8 cellular contexts compared by ENCODE assay signal in the genomic region with DNA sequence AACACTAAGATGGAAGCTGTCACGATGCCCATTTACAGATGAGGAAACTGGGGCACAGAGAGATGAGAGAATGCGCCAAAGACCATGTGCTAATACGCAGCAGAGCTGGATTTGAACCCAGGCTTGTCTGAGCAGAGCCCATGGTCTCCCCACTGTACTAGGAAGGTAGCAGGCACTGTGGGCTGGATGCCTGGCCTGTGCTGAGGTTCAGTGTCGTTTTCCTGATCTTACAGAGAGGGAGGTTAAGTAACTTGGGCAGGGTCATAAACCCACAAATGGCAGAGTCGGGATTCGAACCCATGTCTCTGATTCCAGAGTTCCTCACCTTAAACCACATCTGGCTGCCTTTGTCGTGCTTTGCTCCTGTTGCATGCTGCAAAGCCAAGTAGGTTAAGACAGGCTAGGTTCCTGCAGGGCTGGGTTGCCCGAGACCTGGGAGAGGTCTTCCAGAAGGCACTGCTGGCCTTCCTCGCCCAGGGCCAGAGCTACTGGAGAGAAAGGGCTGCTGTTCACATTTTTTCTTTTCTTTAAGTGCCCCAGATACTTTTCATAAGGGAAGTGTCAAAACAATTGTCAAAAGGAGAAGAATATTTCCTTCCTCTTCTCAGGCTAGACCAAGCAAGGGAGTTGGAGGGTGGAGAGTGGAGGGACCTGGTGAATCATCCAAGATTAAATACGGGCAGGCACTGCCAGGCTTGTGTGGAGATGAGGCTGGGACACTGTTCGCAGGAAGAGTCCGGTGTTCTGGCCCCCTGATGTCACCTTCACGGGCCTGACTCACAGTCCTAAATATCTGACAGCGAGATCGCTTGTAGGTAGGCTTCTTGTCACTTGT. TPM values are rescaled to one million over a fixed set of nuclear protein-coding genes. Genes with fewer than 3 reads are reported as not detected.
A peak's percentile ranks its signal among the peaks of the same experiment; 100 is the strongest.
DNase-seq lines count a peak whose midpoint lies in the region; ATAC-seq lines count a peak whose summit lies in the region.

No MANE protein-coding gene starts in this region.

- no peak overlapping the region for H4K8ac ChIP-seq in mesendoderm (ENCODE audit: low read depth, low read length)

- no peak overlapping the region for H2BK120ac ChIP-seq in mesendoderm (ENCODE audit: low read depth, low read length)

- no peaks in the 10 kb centered on the region for H3K36me3 ChIP-seq in CD4-positive, CD25-positive, alpha-beta regulatory T cell (ENCODE audit: control insufficient read depth, insufficient read depth, low read length)
- H3K36me3 ChIP-seq in mesendoderm (ENCODE audit: control insufficient read depth, insufficient read depth, low read length): no peaks in the 10 kb centered on the region

- no peak overlapping the region for H2BK15ac ChIP-seq in mesendoderm (replicated peaks; ENCODE audit: low read depth)

- ATAC-seq in CD4-positive, CD25-positive, alpha-beta regulatory T cell (ENCODE audit: low read depth in 2 of 2): peak in 1 of 2 donors; percentile 20
- ATAC-seq in HG03039 (IDR thresholded peaks at IDR 0.05; ENCODE audit: unreplicated experiment): no peak

- no peak overlapping the region for H3K27ac ChIP-seq in CD4-positive, CD25-positive, alpha-beta regulatory T cell (ENCODE audit: insufficient read depth, low read length, poor library complexity, severe bottlenecking)
- H3K27ac ChIP-seq in caudate nucleus (ENCODE audit: low read depth, low read length) (peak overlapping the region; percentile 41), mesendoderm (ENCODE audit: low read depth, low read length) (peak overlapping the region; percentile 10)

- peak overlapping the region; percentile 29 for H2AK5ac ChIP-seq in mesendoderm (ENCODE audit: low read length)

- no peak overlapping the region for H4K5ac ChIP-seq in mesendoderm (ENCODE audit: low read length)

- H3K56ac ChIP-seq in mesendoderm (ENCODE audit: low read length): no peak overlapping the region

- H3K9ac ChIP-seq in mesendoderm (ENCODE audit: low read length): peak overlapping the region; percentile 23

- H3K23ac ChIP-seq in mesendoderm (ENCODE audit: low read length): peak overlapping the region; percentile 86

- no CpG with 5 or more reads among the region's 15 CpGs for WGBS in mesendoderm (ENCODE audit: extremely low coverage, insufficient coverage, low lambda C conversion rate)

- peaks cover 3 to 33% (median 18%) of the 10 kb centered on the region in 4 donors for H3K4me1 Mint-ChIP-seq in CD4-positive, CD25-positive, alpha-beta regulatory T cell

- peaks cover 17% of the 10 kb centered on the region for H3K79me1 ChIP-seq in mesendoderm (ENCODE audit: low read length)

- H3K4me3 Mint-ChIP-seq in CD4-positive, CD25-positive, alpha-beta regulatory T cell: peak overlapping the region; percentile 26 to 79 (median 39)

- no peaks in the 10 kb centered on the region for H3K9me3 ChIP-seq in CD4-positive, CD25-positive, alpha-beta regulatory T cell (ENCODE audit: control insufficient read depth in 2 of 2, low read length in 2 of 2)

- DNase-seq in CD4-positive, CD25-positive, alpha-beta regulatory T cell: no peak
- DNase-seq in MV-4-11 (lab: John Stamatoyannopoulos, UW) (peak; percentile 94), caudate nucleus (lab: John Stamatoyannopoulos, UW) (peak in 2 of 61 donors; percentile 30 to 49), mesendoderm (peak; percentile 52), NCI-H2081 (lab: John Stamatoyannopoulos, UW) (no peak), NCI-H146 (lab: John Stamatoyannopoulos, UW) (no peak), AG08396 (ENCODE audit: low spot score) (no peak)

- no peak overlapping the region for H3K27ac Mint-ChIP-seq in CD4-positive, CD25-positive, alpha-beta regulatory T cell

- H3K27me3 Mint-ChIP-seq in CD4-positive, CD25-positive, alpha-beta regulatory T cell: peaks cover 12% of the 10 kb centered on the region

- peaks cover 0 to 2% (median 0%) of the 10 kb centered on the region in 7 donors for H3K9me3 Mint-ChIP-seq in CD4-positive, CD25-positive, alpha-beta regulatory T cell

- H3K4me1 ChIP-seq in CD4-positive, CD25-positive, alpha-beta regulatory T cell (ENCODE audit: control insufficient read depth, insufficient read depth, low read length, poor library complexity, severe bottlenecking): peaks cover 17% of the 10 kb centered on the region
- H3K4me1 ChIP-seq in mesendoderm (ENCODE audit: control insufficient read depth, low read depth, low read length): peaks cover 9% of the 10 kb centered on the region

- no peaks in the 10 kb centered on the region for H3K27me3 ChIP-seq in CD4-positive, CD25-positive, alpha-beta regulatory T cell (ENCODE audit: control insufficient read depth, insufficient read depth, low read length)
- no peaks in the 10 kb centered on the region for H3K27me3 ChIP-seq in mesendoderm (ENCODE audit: insufficient read depth, low read length, poor library complexity)

- H3K18ac ChIP-seq in mesendoderm (ENCODE audit: low read length): no peak overlapping the region

- H3K4me3 ChIP-seq in CD4-positive, CD25-positive, alpha-beta regulatory T cell (ENCODE audit: low read depth, low read length): no peak overlapping the region
- H3K4me3 ChIP-seq in mesendoderm (ENCODE audit: low read length): no peak overlapping the region

- H3K4me2 ChIP-seq in mesendoderm (ENCODE audit: low read length): no peak overlapping the region

- H3K4ac ChIP-seq in mesendoderm (ENCODE audit: low read depth, low read length): no peak overlapping the region

- H3K36me3 Mint-ChIP-seq in CD4-positive, CD25-positive, alpha-beta regulatory T cell: no peaks in the 10 kb centered on the region

- peaks cover 19% of the 10 kb centered on the region for H3K79me2 ChIP-seq in mesendoderm (ENCODE audit: control insufficient read depth, insufficient read depth, low read length)

- H2BK5ac ChIP-seq in mesendoderm (ENCODE audit: low read length): no peak overlapping the region

RNA-seq across cellular contexts. Expression of gene NEK6, which starts 3.2 kb away (rescaled TPM):
- 17.0 TPM for total RNA-seq in CD4-positive, CD25-positive, alpha-beta regulatory T cell
- polyA plus RNA-seq in CD4-positive, CD25-positive, alpha-beta regulatory T cell: 1 to 10 TPM; 3.5 to 6.6 (median 3.7) TPM
- 12.8 TPM for polyA plus RNA-seq in mesendoderm (2013, experiment 1 of 2)
- 13.7 TPM for polyA plus RNA-seq in mesendoderm (2013, experiment 2 of 2)

Comparison
In these comparisons a context has a peak if more than half of its experiments do, and no peak if none do; other contexts are left out.
1. DNase-seq: peak in MV-4-11 (single experiment) and mesendoderm (single experiment); none in CD4-positive, CD25-positive, alpha-beta regulatory T cell (0 of 3), NCI-H2081 (0 of 2), NCI-H146 (single experiment) and AG08396 (single experiment).